Comparison of ENCODE assay signal across 27 cellular contexts in genomic region chr12:116395381-116395780, GRCh38.
DNase-seq lines count a peak whose midpoint lies in the region; ATAC-seq and TF ChIP-seq lines count a peak whose summit lies in the region.
"Had no signal": no experiment of that assay in that cellular context is flagged by ENCODE, and none has a peak within 500 bp of the region (broad histone marks: within the 10 kb centered on the region; RNA-seq: fewer than 3 reads in every experiment).

No MANE protein-coding gene starts in this region.

- peaks cover 17% of the 10 kb centered on the region for H3K9me3 Mint-ChIP-seq in osteocyte (ENCODE audit: unreplicated experiment)
- peaks cover 0 to 6% of the 10 kb centered on the region in 2 donors for H3K9me3 Mint-ChIP-seq in effector memory CD8-positive, alpha-beta T cell
- H3K9me3 Mint-ChIP-seq: GM23338 had no signal

- ATAC-seq in GM19397 (IDR thresholded peaks at IDR 0.05; ENCODE audit: unreplicated experiment), result no peak
- ATAC-seq in effector memory CD8-positive, alpha-beta T cell (replicated peaks), result no peak
- ATAC-seq: GM23338 had no signal

- no peaks in the 10 kb centered on the region for H3K36me3 ChIP-seq in GM23248 (ENCODE audit: low read depth)
- H3K36me3 ChIP-seq in adipocyte (ENCODE audit: control insufficient read depth, insufficient read depth, low read length, severe bottlenecking), result no peaks in the 10 kb centered on the region
- H3K36me3 ChIP-seq in testis (ENCODE audit: low read depth, missing control alignments), result no peaks in the 10 kb centered on the region
- H3K36me3 ChIP-seq: HAP-1 had no signal

- peak overlapping the region; percentile 57 for H3K27ac Mint-ChIP-seq in osteocyte (ENCODE audit: unreplicated experiment)
- H3K27ac Mint-ChIP-seq in effector memory CD8-positive, alpha-beta T cell, result no peak overlapping the region
- H3K27ac Mint-ChIP-seq: CD8-positive, alpha-beta memory T cell; GM23338 had no signal

- H3K27me3 ChIP-seq in GM23248 (replicated peaks; ENCODE audit: insufficient read depth) (no peaks in the 10 kb centered on the region), adipocyte (replicated peaks; ENCODE audit: control insufficient read depth, insufficient read depth, low read length) (no peaks in the 10 kb centered on the region), testis (no peaks in the 10 kb centered on the region)

- no peak for TF ChIP-seq CTCF in osteocyte (IDR thresholded peaks at IDR 0.05)
- TF ChIP-seq CTCF in testis (IDR thresholded peaks at IDR 0.05), result no peak

- intact Hi-C loops in testis (cut with DNase I; ENCODE audit: low total_unique reads), result no loop called here

- H3K4me1 Mint-ChIP-seq in osteocyte (ENCODE audit: unreplicated experiment), result peaks cover 49% of the 10 kb centered on the region
- H3K4me1 Mint-ChIP-seq in effector memory CD8-positive, alpha-beta T cell (ENCODE audit: low read depth in 2 of 2), result peaks cover 0 to 3% of the 10 kb centered on the region in 2 donors
- H3K4me1 Mint-ChIP-seq: GM23338 had no signal

- in situ Hi-C loops in GM23248 (cut with MboI), result no loop called here

- H3K27ac ChIP-seq in GM23248 (no peak overlapping the region), testis (no peak overlapping the region)
- H3K27ac ChIP-seq: KMS-11, PC-9, RWPE1 had no signal

- peaks cover 8% of the 10 kb centered on the region for H3K4me1 ChIP-seq in GM23248 (ENCODE audit: insufficient read depth)
- H3K4me1 ChIP-seq in adipocyte (ENCODE audit: control insufficient read depth, insufficient read depth, low read length), result peaks cover 3% of the 10 kb centered on the region
- H3K4me1 ChIP-seq in testis, result no peaks in the 10 kb centered on the region
- H3K4me1 ChIP-seq: HAP-1 had no signal

- 0 out of 2 replicates have a peak, but pooled peaks cover 5% of the 10 kb centered on the region for H3F3A ChIP-seq in GM23248 (ENCODE audit: insufficient read depth)

- H3K4me2 ChIP-seq in GM23248 (ENCODE audit: unreplicated experiment), result no peak overlapping the region
- H3K4me2 ChIP-seq: GM23338, KMS-11, PC-9, SK-N-SH had no signal

- H3K27me3 Mint-ChIP-seq in osteocyte (ENCODE audit: unreplicated experiment), result no peaks in the 10 kb centered on the region
- peaks cover 23 to 35% of the 10 kb centered on the region in 2 donors for H3K27me3 Mint-ChIP-seq in effector memory CD8-positive, alpha-beta T cell

- no peak overlapping the region for H2AFZ ChIP-seq in GM23248
- H2AFZ ChIP-seq: GM23338, PC-9 had no signal

- H3K4me3 ChIP-seq in GM23248 (no peak overlapping the region), adipocyte (ENCODE audit: low read length) (no peak overlapping the region), testis (no peak overlapping the region)
- H3K4me3 ChIP-seq: GM23338, HAP-1, PC-9 had no signal

- DNase-seq in GM23248 (peak; percentile 36), NOMO-1 (lab: John Stamatoyannopoulos, UW; ENCODE audit: unreplicated experiment in 2 of 2) (peak; percentile 18 to 40), adipocyte (ENCODE audit: low read depth) (peak; percentile 68), osteocyte (ENCODE audit: extremely low spot score, unreplicated experiment) (no peak), testis (no peak), NCI-H510A (lab: John Stamatoyannopoulos, UW) (no peak)
- no peak for DNase-seq in effector memory CD8-positive, alpha-beta T cell
- DNase-seq: ACHN; C1 segment of cervical spinal cord; Calu3; CD8-positive, alpha-beta memory T cell; DMS153; NCI-H1048; NCI-H1417 treated with DMSO at 0.1 percent for 48 hours; NCI-H187; NCI-H2107; NCI-H510A treated with DMSO at 0.1 percent for 48 hours; NCI-H748 treated with DMSO at 0.1 percent for 48 hours; PC-9; SHP77 treated with DMSO at 0.1 percent for 48 hours; SK-N-SH; T-helper 2 cell had no signal

- no peaks in the 10 kb centered on the region for H3K79me2 ChIP-seq in GM23248 (ENCODE audit: insufficient read depth)

- 0 to 4% methylated on average over 1 of the region's 1 CpG for WGBS in GM23248 (ENCODE audit: low coverage in 1 of 2, low lambda C conversion rate in 2 of 2, missing lambda C conversion rate in 2 of 2), 2 experiments
- 0 to 2% methylated on average over 1 of the region's 1 CpG for WGBS in testis, 2 donors

- no peaks in the 10 kb centered on the region for H3K9me3 ChIP-seq in GM23248 (ENCODE audit: low read depth)
- peaks cover 14% of the 10 kb centered on the region for H3K9me3 ChIP-seq in adipocyte (ENCODE audit: control insufficient read depth, low read length)
- no peaks in the 10 kb centered on the region for H3K9me3 ChIP-seq in testis

- TF ChIP-seq POLR2A in testis (IDR thresholded peaks at IDR 0.05), result no peak

- H3K9ac ChIP-seq in GM23248, result no peak overlapping the region
- H3K9ac ChIP-seq in adipocyte (ENCODE audit: low read length), result no peak overlapping the region
- H3K9ac ChIP-seq: KMS-11, SK-N-SH had no signal

- H3K4me3 Mint-ChIP-seq in osteocyte (ENCODE audit: unreplicated experiment), result no peak overlapping the region
- no peak overlapping the region for H3K4me3 Mint-ChIP-seq in effector memory CD8-positive, alpha-beta T cell
- H3K4me3 Mint-ChIP-seq: CD8-positive, alpha-beta memory T cell; GM23338 had no signal

- H4K20me1 ChIP-seq in GM23248 (ENCODE audit: insufficient read depth), result no peaks in the 10 kb centered on the region

- peaks cover 4% of the 10 kb centered on the region for H3K36me3 Mint-ChIP-seq in osteocyte (ENCODE audit: unreplicated experiment)
- H3K36me3 Mint-ChIP-seq in effector memory CD8-positive, alpha-beta T cell (ENCODE audit: insufficient read depth), result no peaks in the 10 kb centered on the region

- no peaks in the 10 kb centered on the region for H3K9me2 ChIP-seq in GM23248 (ENCODE audit: insufficient read depth)
- H3K9me2 ChIP-seq: SK-N-SH had no signal

Comparison
In these comparisons a context has a peak if more than half of its experiments do, and no peak if none do; other contexts are left out.
1. DNase-seq: peak in GM23248 (single experiment), NOMO-1 (2 of 2) and adipocyte (single experiment); none in osteocyte (single experiment), testis (single experiment), NCI-H510A (single experiment) and effector memory CD8-positive, alpha-beta T cell (0 of 3).